In genomic region chr4:4329496-4329895, GRCh38 we compare ENCODE assay signal across 18 cellular contexts. TPM values are rescaled to one million over a fixed set of nuclear protein-coding genes. Genes with fewer than 3 reads are reported as not detected.
DNase-seq lines count a peak whose midpoint lies in the region; ATAC-seq and TF ChIP-seq lines count a peak whose summit lies in the region.
"Had no signal": no experiment of that assay in that cellular context is flagged by ENCODE, and none has a peak within 500 bp of the region (broad histone marks: within the 10 kb centered on the region; RNA-seq: fewer than 3 reads in every experiment).

No MANE protein-coding gene starts in this region.

- no peak overlapping the region for H3K4me3 Mint-ChIP-seq in activated T-helper 17 cell treated with anti-CD3 and anti-CD28 coated beads, Interleukin-2, amount 50 U/mL, for 72 hours
- H3K4me3 Mint-ChIP-seq: CD4-positive, alpha-beta T cell; GM23338 had no signal

- no peaks in the 10 kb centered on the region for H3K36me3 Mint-ChIP-seq in activated T-helper 17 cell treated with anti-CD3 and anti-CD28 coated beads, Interleukin-2, amount 50 U/mL, for 72 hours (ENCODE audit: low read depth)

- H3K9me3 ChIP-seq in RWPE2 (ENCODE audit: severe bottlenecking) = no peaks in the 10 kb centered on the region
- H3K9me3 ChIP-seq in upper lobe of right lung = no peaks in the 10 kb centered on the region
- H3K9me3 ChIP-seq: A549, Caco-2 had no signal

- H3K4me1 ChIP-seq in RWPE2 (ENCODE audit: insufficient read depth, poor library complexity, severe bottlenecking) (no peaks in the 10 kb centered on the region), upper lobe of right lung (no peaks in the 10 kb centered on the region)
- H3K4me1 ChIP-seq: A549, Caco-2 had no signal

- no peaks in the 10 kb centered on the region for H3K36me3 ChIP-seq in RWPE2 (ENCODE audit: low read depth)
- no peaks in the 10 kb centered on the region for H3K36me3 ChIP-seq in upper lobe of right lung

- H3K9me3 Mint-ChIP-seq in activated T-helper 17 cell treated with anti-CD3 and anti-CD28 coated beads, Interleukin-2, amount 50 U/mL, for 72 hours = no peaks in the 10 kb centered on the region
- H3K9me3 Mint-ChIP-seq: CD4-positive, alpha-beta T cell had no signal

- TF ChIP-seq CTCF in RWPE2 (IDR thresholded peaks at IDR 0.05; ENCODE audit: poor library complexity, severe bottlenecking) (no peak), upper lobe of right lung (IDR thresholded peaks at IDR 0.05) (no peak)

- H3K27ac ChIP-seq in RWPE2 (ENCODE audit: poor library complexity, severe bottlenecking) (no peak overlapping the region), upper lobe of right lung (no peak overlapping the region)
- H3K27ac ChIP-seq: 22Rv1, A549, C4-2B, HL-60 had no signal

- no peak overlapping the region for H3K27ac Mint-ChIP-seq in activated T-helper 17 cell treated with anti-CD3 and anti-CD28 coated beads, Interleukin-2, amount 50 U/mL, for 72 hours
- H3K27ac Mint-ChIP-seq: CD4-positive, alpha-beta T cell; GM23338 had no signal

- ATAC-seq in RWPE2 (ENCODE audit: low read depth) = no peak
- no peak for ATAC-seq in upper lobe of right lung
- no peak for ATAC-seq in activated T-helper 17 cell treated with anti-CD3 and anti-CD28 coated beads, Interleukin-2, amount 50 U/mL, for 72 hours (replicated peaks)
- ATAC-seq: A549, GM23338 had no signal

- peak; percentile 17 for DNase-seq in activated effector memory CD4-positive, alpha-beta T cell treated with anti-CD3 and anti-CD28 coated beads, Interleukin-2, amount 50 U/mL, for 16 hours
- no peak for DNase-seq in activated effector memory CD4-positive, alpha-beta T cell treated with Interleukin-2 at 50 U/mL for 16 hours
- DNase-seq in RWPE2 (ENCODE audit: low spot score) = peak; percentile 17
- DNase-seq in mesenteric fat pad (ENCODE audit: low spot score) = peak; percentile 41
- peak; percentile 27 for DNase-seq in upper lobe of right lung
- DNase-seq in D341Med (ENCODE audit: low spot score) = no peak
- DNase-seq: AML-193; Caco-2; CD4-positive, alpha-beta T cell; DMS79 treated with DMSO at 0.1 percent for 48 hours; GF-D8; HCEC 1CT had no signal

- no peaks in the 10 kb centered on the region for H3K4me1 Mint-ChIP-seq in activated T-helper 17 cell treated with anti-CD3 and anti-CD28 coated beads, Interleukin-2, amount 50 U/mL, for 72 hours

- H3K27me3 ChIP-seq in RWPE2 (ENCODE audit: insufficient read depth, poor library complexity, severe bottlenecking) = no peaks in the 10 kb centered on the region
- H3K27me3 ChIP-seq in upper lobe of right lung = no peaks in the 10 kb centered on the region

- H3K27me3 Mint-ChIP-seq in activated T-helper 17 cell treated with anti-CD3 and anti-CD28 coated beads, Interleukin-2, amount 50 U/mL, for 72 hours = no peaks in the 10 kb centered on the region
- H3K27me3 Mint-ChIP-seq: CD4-positive, alpha-beta T cell had no signal

- intact Hi-C loops in upper lobe of right lung (cut with DNase I) = no loop called here

- H3K4me3 ChIP-seq in RWPE2 (ENCODE audit: severe bottlenecking) = no peak overlapping the region
- no peak overlapping the region for H3K4me3 ChIP-seq in upper lobe of right lung
- H3K4me3 ChIP-seq: A549, GM23338 had no signal

RNA-seq across cellular contexts. Expression of gene ZBTB49, which starts 39.4 kb away (rescaled TPM):
- 3.8 TPM for total RNA-seq in mesenteric fat pad
- total RNA-seq in upper lobe of right lung = 5.6 TPM
- 1 to 10 TPM; 3.5 to 7.6 TPM for total RNA-seq in activated T-helper 17 cell treated with anti-CD3 and anti-CD28 coated beads, Interleukin-2, amount 50 U/mL, for 72 hours

RNA-seq across cellular contexts. Expression of gene LYAR, which starts 39.5 kb away (rescaled TPM):
- total RNA-seq in mesenteric fat pad (18.2 TPM), upper lobe of right lung (13.3 TPM)
- total RNA-seq in activated T-helper 17 cell treated with anti-CD3 and anti-CD28 coated beads, Interleukin-2, amount 50 U/mL, for 72 hours = 10 to 100 TPM; 25.2 to 57.8 TPM

RNA-seq across cellular contexts. Expression of gene NSG1, which starts 57.4 kb away (rescaled TPM):
- 0.16 TPM for total RNA-seq in mesenteric fat pad
- 1.5 TPM for total RNA-seq in upper lobe of right lung
- total RNA-seq in activated T-helper 17 cell treated with anti-CD3 and anti-CD28 coated beads, Interleukin-2, amount 50 U/mL, for 72 hours = 10 to 100 TPM in 1 of 2 donors, 1 to 10 TPM in 1; 7.0 to 12.8 TPM

Comparison
In these comparisons a context has a peak if more than half of its experiments do, and no peak if none do; other contexts are left out.
1. DNase-seq: peak in activated effector memory CD4-positive, alpha-beta T cell treated with anti-CD3 and anti-CD28 coated beads, Interleukin-2, amount 50 U/mL, for 16 hours (single experiment), RWPE2 (single experiment), mesenteric fat pad (single experiment) and upper lobe of right lung (single experiment); none in activated effector memory CD4-positive, alpha-beta T cell treated with Interleukin-2 at 50 U/mL for 16 hours (single experiment) and D341Med (single experiment).